ENCODE assay signal across 13 cellular contexts in genomic region chr3:29186131-29186599, GRCh38.
DNase-seq lines count a peak whose midpoint lies in the region; ATAC-seq and TF ChIP-seq lines count a peak whose summit lies in the region.
"Had no signal": no experiment of that assay in that cellular context is flagged by ENCODE, and none has a peak within 500 bp of the region (broad histone marks: within the 10 kb centered on the region; RNA-seq: fewer than 3 reads in every experiment).

No MANE protein-coding gene starts in this region.

- DNase-seq in AG09319 (ENCODE audit: extremely low read depth, low read depth): peak; percentile 75
- peak; percentile 95 for DNase-seq in LHCN-M2 (ENCODE audit: low read depth)
- DNase-seq in astrocyte of the hippocampus (ENCODE audit: low read depth, low spot score): peak; percentile 93
- peak; percentile 96 for DNase-seq in kidney glomerular epithelial cell (lab: John Stamatoyannopoulos, UW)
- DNase-seq in Ammon's horn (ENCODE audit: low spot score): no peak
- no peak for DNase-seq in NCI-H2107 (lab: John Stamatoyannopoulos, UW)
- DNase-seq in activated CD4-positive, CD25-positive, alpha-beta regulatory T cell (lab: John Stamatoyannopoulos, UW): no peak
- DNase-seq: body of pancreas, esophagus squamous epithelium, lower lobe of right lung, NCI-H1105, testis had no signal

- no peak for ATAC-seq in GM21360 (IDR thresholded peaks at IDR 0.05; ENCODE audit: unreplicated experiment)
- ATAC-seq: body of pancreas, lower lobe of right lung had no signal

- TF ChIP-seq CTCF in AG09319 (IDR thresholded peaks at IDR 0.05; ENCODE audit: low read depth, low read length): no peak

Comparison
In these comparisons a context has a peak if more than half of its experiments do, and no peak if none do; other contexts are left out.
1. DNase-seq: peak in AG09319 (single experiment), LHCN-M2 (single experiment), astrocyte of the hippocampus (single experiment) and kidney glomerular epithelial cell (single experiment); none in Ammon's horn (single experiment), NCI-H2107 (single experiment) and activated CD4-positive, CD25-positive, alpha-beta regulatory T cell (0 of 4).